In genomic region chr11:47390084-47390760, GRCh38 we compare ENCODE assay signal across 22 cellular contexts. TPM values are rescaled to one million over a fixed set of nuclear protein-coding genes. Genes with fewer than 3 reads are reported as not detected.
DNase-seq lines count a peak whose midpoint lies in the region; ATAC-seq, FAIRE-seq and TF ChIP-seq lines count a peak whose summit lies in the region.
"Had no signal": no experiment of that assay in that cellular context is flagged by ENCODE, and none has a peak within 500 bp of the region (broad histone marks: within the 10 kb centered on the region; RNA-seq: fewer than 3 reads in every experiment).

No MANE protein-coding gene starts in this region.

- H3K4me3 ChIP-seq in CD8-positive, alpha-beta T cell (ENCODE audit: low read depth, low read length): no peak overlapping the region
- no peak overlapping the region for H3K4me3 ChIP-seq in GM12878
- no peak overlapping the region for H3K4me3 ChIP-seq in lower lobe of right lung
- H3K4me3 ChIP-seq: dorsolateral prefrontal cortex, HAP-1 had no signal

- peaks cover 54% of the 10 kb centered on the region for H3K4me1 ChIP-seq in CD8-positive, alpha-beta T cell (ENCODE audit: insufficient read depth, low read length)
- H3K4me1 ChIP-seq in GM12878 (ENCODE audit: control insufficient read depth, insufficient read depth, low read length): peaks cover 37% of the 10 kb centered on the region
- peaks cover 55% of the 10 kb centered on the region for H3K4me1 ChIP-seq in lower lobe of right lung
- H3K4me1 ChIP-seq: HAP-1 had no signal

- FAIRE-seq in GM12878 (lab: Jason Lieb, UNC): no peak

- H3K9me3 Mint-ChIP-seq in CD8-positive, alpha-beta T cell: no peaks in the 10 kb centered on the region
- no peaks in the 10 kb centered on the region for H3K9me3 Mint-ChIP-seq in stimulated activated naive B cell treated with anti-CD40 and anti-IgM and Interleukin-4, amounts not matched to agents 10 μg/mL and 1 μg/mL and 100 μg/mL, for 72 hours
- H3K9me3 Mint-ChIP-seq: activated CD4-positive, alpha-beta memory T cell treated with anti-CD3 and anti-CD28 coated beads for 36 hours; activated naive CD4-positive, alpha-beta T cell treated with anti-CD3 and anti-CD28 coated beads, Interleukin-2, amount 50 U/mL, for 72 hours; activated T-cell treated with anti-CD3 and anti-CD28 coated beads, Interleukin-2, amount 50 U/mL, for 4 hours; brain had no signal

- WGBS in GM12878 (ENCODE audit: insufficient coverage, insufficient replicate concordance, low lambda C conversion rate, missing lambda C conversion rate): 85% methylated on average over 13 of the region's 13 CpGs

- peaks cover 58% of the 10 kb centered on the region for H3K4me1 Mint-ChIP-seq in CD8-positive, alpha-beta T cell (ENCODE audit: low read depth)
- H3K4me1 Mint-ChIP-seq in stimulated activated naive B cell treated with anti-CD40 and anti-IgM and Interleukin-4, amounts not matched to agents 10 μg/mL and 1 μg/mL and 100 μg/mL, for 72 hours: peaks cover 39 to 72% of the 10 kb centered on the region in 2 donors
- H3K4me1 Mint-ChIP-seq: brain had no signal

- TF ChIP-seq EP300 in GM12878 (IDR thresholded peaks at IDR 0.05; ENCODE audit: borderline replicate concordance in 1 of 2, control insufficient read depth in 1 of 2, low read depth in 2 of 2, low read length in 2 of 2): no peak

- no peak for TF ChIP-seq RAD21 in GM12878 (IDR thresholded peaks at IDR 0.05; ENCODE audit: insufficient read depth, low read depth, low read length)

- peak overlapping the region; percentile 62; the same call in 1 of the 2 replicates for H3K9ac ChIP-seq in GM12878 (ENCODE audit: control insufficient read depth, insufficient read depth, low read length)

- H3K4me3 Mint-ChIP-seq in CD8-positive, alpha-beta T cell: peak overlapping the region; percentile 66
- H3K4me3 Mint-ChIP-seq in stimulated activated naive B cell treated with anti-CD40 and anti-IgM and Interleukin-4, amounts not matched to agents 10 μg/mL and 1 μg/mL and 100 μg/mL, for 72 hours: no peak overlapping the region
- H3K4me3 Mint-ChIP-seq: activated CD4-positive, alpha-beta memory T cell treated with anti-CD3 and anti-CD28 coated beads for 36 hours; activated T-cell treated with anti-CD3 and anti-CD28 coated beads, Interleukin-2, amount 50 U/mL, for 4 hours; brain had no signal

- H2AFZ ChIP-seq in GM12878 (ENCODE audit: control insufficient read depth, low read depth, low read length): no peak overlapping the region

- POLR2A ChIA-PET in CD8-positive, alpha-beta T cell (lab: Charles Lee): interaction anchor here (1.0 to 2.7 kb wide), 3 partner anchors 10 to 16 kb away, joined by 3 to 14 read pairs (median 4); no protein-coding TSS in a partner anchor
- POLR2A ChIA-PET in GM12878 (lab: Charles Lee): interaction anchor here (1.3 to 8.5 kb wide), 5 partner anchors 9 to 176 kb away, joined by 4 to 94 read pairs (median 15); partner anchors contain the start of genes SLC39A13 and SPI1

- RAD21 ChIA-PET in GM12878 (lab: Charles Lee; ENCODE audit: unreplicated experiment): interaction anchor here (1.1 to 3.7 kb wide), 5 partner anchors 10 to 19 kb away, joined by 3 to 21 read pairs (median 15); partner anchors contain the start of gene SPI1

- H3K79me2 ChIP-seq in GM12878 (ENCODE audit: control insufficient read depth, insufficient read depth, low read length): no peaks in the 10 kb centered on the region; the same call in 1 of the 2 replicates

- no peaks in the 10 kb centered on the region for H3K27me3 ChIP-seq in CD8-positive, alpha-beta T cell (ENCODE audit: insufficient read depth, low read length)
- H3K27me3 ChIP-seq in GM12878 (replicated peaks in 1 of 2; ENCODE audit: control insufficient read depth in 2 of 2, insufficient read depth in 2 of 2, low read length in 1 of 2) (no peaks in the 10 kb centered on the region), lower lobe of right lung (ENCODE audit: low read depth) (no peaks in the 10 kb centered on the region)
- H3K27me3 ChIP-seq: dorsolateral prefrontal cortex had no signal

- H3K36me3 Mint-ChIP-seq in CD8-positive, alpha-beta T cell: no peaks in the 10 kb centered on the region
- no peaks in the 10 kb centered on the region for H3K36me3 Mint-ChIP-seq in stimulated activated naive B cell treated with anti-CD40 and anti-IgM and Interleukin-4, amounts not matched to agents 10 μg/mL and 1 μg/mL and 100 μg/mL, for 72 hours
- H3K36me3 Mint-ChIP-seq: activated CD4-positive, alpha-beta memory T cell treated with anti-CD3 and anti-CD28 coated beads for 36 hours; activated naive CD4-positive, alpha-beta T cell treated with anti-CD3 and anti-CD28 coated beads, Interleukin-2, amount 50 U/mL, for 72 hours; brain had no signal

- no peak for ATAC-seq in CD8-positive, alpha-beta T cell
- ATAC-seq in GM12878: no peak
- no peak for ATAC-seq in lower lobe of right lung
- no peak for ATAC-seq in stimulated activated naive B cell treated with anti-CD40 and anti-IgM and Interleukin-4, amounts not matched to agents 10 μg/mL and 1 μg/mL and 100 μg/mL, for 72 hours (replicated peaks)
- ATAC-seq: activated naive CD4-positive, alpha-beta T cell treated with anti-CD3 and anti-CD28 coated beads, Interleukin-2, amount 50 U/mL, for 72 hours; activated T-cell treated with anti-CD3 and anti-CD28 coated beads, Interleukin-2, amount 50 U/mL, for 4 hours had no signal

- H3K27ac Mint-ChIP-seq in CD8-positive, alpha-beta T cell: peak overlapping the region; percentile 41
- peak overlapping the region; percentile 88 for H3K27ac Mint-ChIP-seq in stimulated activated naive B cell treated with anti-CD40 and anti-IgM and Interleukin-4, amounts not matched to agents 10 μg/mL and 1 μg/mL and 100 μg/mL, for 72 hours

- H3K27me3 Mint-ChIP-seq in CD8-positive, alpha-beta T cell (ENCODE audit: low read depth): no peaks in the 10 kb centered on the region
- no peaks in the 10 kb centered on the region for H3K27me3 Mint-ChIP-seq in stimulated activated naive B cell treated with anti-CD40 and anti-IgM and Interleukin-4, amounts not matched to agents 10 μg/mL and 1 μg/mL and 100 μg/mL, for 72 hours
- H3K27me3 Mint-ChIP-seq: activated CD4-positive, alpha-beta memory T cell treated with anti-CD3 and anti-CD28 coated beads for 36 hours had no signal

- no peak overlapping the region for H3K27ac ChIP-seq in CD8-positive, alpha-beta T cell (ENCODE audit: low read depth, low read length)
- H3K27ac ChIP-seq in GM12878 (ENCODE audit: control insufficient read depth, insufficient read depth): peak overlapping the region; percentile 78; the same call in 1 of the 2 replicates
- H3K27ac ChIP-seq in lower lobe of right lung: peak overlapping the region; percentile 93

- no peak for DNase-seq in CD8-positive, alpha-beta T cell
- DNase-seq in GM12878 (ENCODE audit: low read depth, low spot score) (no peak), lower lobe of right lung (peak; percentile 6), NCI-H1694 treated with DMSO at 0.1 percent for 48 hours (lab: John Stamatoyannopoulos, UW) (no peak), NCI-H1417 treated with DMSO at 0.1 percent for 48 hours (lab: John Stamatoyannopoulos, UW) (no peak), NCI-H2107 (lab: John Stamatoyannopoulos, UW) (no peak)
- no peak for DNase-seq in stimulated activated naive B cell treated with anti-CD40 and anti-IgM and Interleukin-4, amounts not matched to agents 10 μg/mL and 1 μg/mL and 100 μg/mL, for 72 hours
- DNase-seq: activated CD4-positive, alpha-beta memory T cell treated with anti-CD3 and anti-CD28 coated beads for 36 hours; activated T-cell treated with anti-CD3 and anti-CD28 coated beads, Interleukin-2, amount 50 U/mL, for 4 hours; Calu3; erythroblast; NCI-H69; OCI-M1; SHP77; stimulated activated CD4-positive, alpha-beta T cell treated with anti-CD3 and anti-CD28 coated beads, Interleukin-12 subunit alpha, Interleukin-12 subunit beta, amount 100 ng/mL, for 4 hours had no signal

- no peak for TF ChIP-seq CTCF in CD8-positive, alpha-beta T cell (IDR thresholded peaks at IDR 0.05)
- TF ChIP-seq CTCF in GM12878 (IDR thresholded peaks at IDR 0.05 in 2 of 3, conservative IDR thresholded peaks at IDR 0.05 in 1 of 3; ENCODE audit: control insufficient read depth in 2 of 3, extremely low read depth in 1 of 3, insufficient read depth in 1 of 3, low read depth in 3 of 3, low read length in 3 of 3): no peak
- TF ChIP-seq CTCF in lower lobe of right lung (IDR thresholded peaks at IDR 0.05): no peak

- H3K9me3 ChIP-seq in CD8-positive, alpha-beta T cell (ENCODE audit: low read length): no peaks in the 10 kb centered on the region
- no peaks in the 10 kb centered on the region for H3K9me3 ChIP-seq in GM12878 (replicated peaks; ENCODE audit: control insufficient read depth, insufficient read depth, low read length)
- H3K9me3 ChIP-seq in lower lobe of right lung: no peaks in the 10 kb centered on the region
- H3K9me3 ChIP-seq: HAP-1 had no signal

- no peaks in the 10 kb centered on the region for H3K36me3 ChIP-seq in CD8-positive, alpha-beta T cell (ENCODE audit: insufficient read depth, low read length)
- H3K36me3 ChIP-seq in GM12878 (ENCODE audit: control insufficient read depth in 2 of 2, insufficient read depth in 2 of 2, low read length in 1 of 2): no peaks in the 10 kb centered on the region; a peak in 1 of 4 replicates
- no peaks in the 10 kb centered on the region for H3K36me3 ChIP-seq in lower lobe of right lung
- H3K36me3 ChIP-seq: HAP-1 had no signal

- in situ Hi-C loops in GM12878 (cut with MboI): no loop called here

- BruUV-seq in GM12878 (replicated peaks; lab: Mats Ljungman, UMichigan): no TSS peak

- CTCF ChIA-PET in CD8-positive, alpha-beta T cell (lab: Charles Lee): interaction anchor here (3.2 to 15.9 kb wide), 3 partner anchors 18 to 21 kb away, joined by 21 to 175 read pairs (median 26); no protein-coding TSS in a partner anchor
- CTCF ChIA-PET in GM12878 (lab: Yijun Ruan, JAX): interaction anchor here (0.6 to 5.0 kb wide), 9 partner anchors 11 to 38 kb away, joined by 3 to 16 read pairs (median 4); partner anchors contain the start of genes MYBPC3 and SPI1

- no peak overlapping the region for H3K4me2 ChIP-seq in GM12878 (ENCODE audit: control insufficient read depth, insufficient read depth)

- SMC1A ChIA-PET in GM12878 (lab: Charles Lee; ENCODE audit: uncharacterized antibody, unreplicated experiment): interaction anchor here (0.7 to 5.0 kb wide), 4 partner anchors 10 to 18 kb away, joined by 3 to 36 read pairs (median 8); partner anchors contain the start of gene SPI1

- H4K20me1 ChIP-seq in GM12878 (ENCODE audit: control insufficient read depth, insufficient read depth): no peaks in the 10 kb centered on the region

- TF ChIP-seq POLR2A in GM12878 (IDR thresholded peaks at IDR 0.05; ENCODE audit: low read depth, low read length): no peak

- intact Hi-C loops in CD8-positive, alpha-beta T cell (cut with DNase I, micrococcal nuclease): no loop called here
- intact Hi-C loops in GM12878 (cut with micrococcal nuclease; ENCODE audit: unreplicated experiment): no loop called here
- intact Hi-C loops in lower lobe of right lung (cut with DNase I): no loop called here

RNA-seq across cellular contexts. Expression of gene SPI1, which starts 11.9 kb away (rescaled TPM):
- 1 to 10 TPM in 1 of 2 experiments, under 1 TPM in 1; 0.58 to 1.1 TPM for total RNA-seq in CD8-positive, alpha-beta T cell
- 8.7 and 10.3 TPM in 2 replicates for total RNA-seq in GM12878 (2013; cell fraction: nucleolus; rRNA removed)
- total RNA-seq in GM12878 (2014; rRNA removed) (19.9 and 25.9 TPM in 2 replicates), GM12878 (2014; rRNA removed; fragmentation: Illumina TruSeq; extraction: Trizol) (5.9 and 6.5 TPM in 2 replicates), GM12878 (2021) (29.5 and 31.1 TPM in 2 replicates), lower lobe of right lung (295 TPM)
- polyA plus RNA-seq in GM12878 (2011; ENCODE audit: low read depth): 7.3 TPM
- polyA plus RNA-seq in GM12878 (2011; rRNA removed) (3.6 and 10.2 TPM in 2 replicates), GM12878 (2014; fragmentation: Illumina TruSeq; extraction: Trizol) (1.3 and 8.8 TPM in 2 replicates), GM12878 (2014; fragmentation: Nextera tagmentation; extraction: Ambion mirVana) (under 1 TPM; 0.05 to 0.08 TPM), GM12878 (2014; rRNA removed) (24.5 and 30.2 TPM in 2 replicates), GM12878 (2016; fragmentation: Nextera tagmentation; extraction: Ambion mirVana) (10 to 100 TPM in 1 of 2 experiments, 1 to 10 TPM in 1; 9.2 to 15.0 TPM)
- polyA plus RNA-seq in GM12878 (2011; cell fraction: cytosol; rRNA removed): 13.4 and 15.8 TPM in 2 replicates
- 13.8 and 20.3 TPM in 2 replicates for polyA plus RNA-seq in GM12878 (2011; cell fraction: nucleus; rRNA removed)
- 26.5 and 28.6 TPM in 2 replicates for polyA plus RNA-seq in GM12878 (2012)
- polyA minus RNA-seq in GM12878 (2011; rRNA and poly(A)+ RNA removed): 9.1 and 16.5 TPM in 2 replicates
- 7.7 and 13.2 TPM in 2 replicates for polyA minus RNA-seq in GM12878 (2011; cell fraction: cytosol; rRNA and poly(A)+ RNA removed)
- polyA minus RNA-seq in GM12878 (2011; cell fraction: nucleus; rRNA and poly(A)+ RNA removed): 4.6 and 9.6 TPM in 2 replicates
- total RNA-seq: activated CD4-positive, alpha-beta memory T cell treated with anti-CD3 and anti-CD28 coated beads for 36 hours; Calu3; G401; lung microvascular endothelial cell; pulmonary artery endothelial cell had no signal

RNA-seq across cellular contexts. Expression of gene SLC39A13, which starts 18.2 kb away (rescaled TPM):
- total RNA-seq in CD8-positive, alpha-beta T cell: 10 to 100 TPM; 34.0 to 34.6 TPM
- total RNA-seq in GM12878 (2013; cell fraction: nucleolus; rRNA removed): 7.2 and 9.7 TPM in 2 replicates
- 11.3 and 14.5 TPM in 2 replicates for total RNA-seq in GM12878 (2014; rRNA removed)
- total RNA-seq in GM12878 (2014; rRNA removed; fragmentation: Illumina TruSeq; extraction: Trizol): 3.3 and 3.6 TPM in 2 replicates
- total RNA-seq in GM12878 (2021): 14.5 and 15.0 TPM in 2 replicates
- 3.5 TPM for polyA plus RNA-seq in GM12878 (2011; ENCODE audit: low read depth)
- 2.0 and 4.2 TPM in 2 replicates for polyA plus RNA-seq in GM12878 (2011; rRNA removed)
- polyA plus RNA-seq in GM12878 (2011; cell fraction: cytosol; rRNA removed): 6.3 and 12.0 TPM in 2 replicates
- polyA plus RNA-seq in GM12878 (2011; cell fraction: nucleus; rRNA removed): 51.1 and 51.6 TPM in 2 replicates
- 11.0 and 11.1 TPM in 2 replicates for polyA plus RNA-seq in GM12878 (2012)
- polyA plus RNA-seq in GM12878 (2014; fragmentation: Illumina TruSeq; extraction: Trizol): 2.1 and 3.2 TPM in 2 replicates
- under 1 TPM; 0.23 to 0.60 TPM for polyA plus RNA-seq in GM12878 (2014; fragmentation: Nextera tagmentation; extraction: Ambion mirVana)
- polyA plus RNA-seq in GM12878 (2014; rRNA removed): 19.8 and 20.4 TPM in 2 replicates
- 1 to 10 TPM; 8.4 to 8.9 TPM for polyA plus RNA-seq in GM12878 (2016; fragmentation: Nextera tagmentation; extraction: Ambion mirVana)
- 2.6 and 4.5 TPM in 2 replicates for polyA minus RNA-seq in GM12878 (2011; rRNA and poly(A)+ RNA removed)
- 2.3 and 2.4 TPM in 2 replicates for polyA minus RNA-seq in GM12878 (2011; cell fraction: cytosol; rRNA and poly(A)+ RNA removed)
- 4.6 and 7.7 TPM in 2 replicates for polyA minus RNA-seq in GM12878 (2011; cell fraction: nucleus; rRNA and poly(A)+ RNA removed)
- total RNA-seq in lower lobe of right lung: 48.0 TPM

RNA-seq across cellular contexts. Expression of gene PSMC3, which starts 36.0 kb away (rescaled TPM):
- total RNA-seq in CD8-positive, alpha-beta T cell: 10 to 100 TPM; 58.1 to 63.4 TPM
- 43.7 and 52.4 TPM in 2 replicates for total RNA-seq in GM12878 (2013; cell fraction: nucleolus; rRNA removed)
- total RNA-seq in GM12878 (2014; rRNA removed): 112 and 114 TPM in 2 replicates
- total RNA-seq in GM12878 (2014; rRNA removed; fragmentation: Illumina TruSeq; extraction: Trizol): 180 and 181 TPM in 2 replicates
- 144 and 157 TPM in 2 replicates for total RNA-seq in GM12878 (2021)
- 116 TPM for polyA plus RNA-seq in GM12878 (2011; ENCODE audit: low read depth)
- 143 and 159 TPM in 2 replicates for polyA plus RNA-seq in GM12878 (2011; rRNA removed)
- 118 and 142 TPM in 2 replicates for polyA plus RNA-seq in GM12878 (2011; cell fraction: cytosol; rRNA removed)
- 78.3 and 128 TPM in 2 replicates for polyA plus RNA-seq in GM12878 (2011; cell fraction: nucleus; rRNA removed)
- 90.1 and 134 TPM in 2 replicates for polyA plus RNA-seq in GM12878 (2012)
- polyA plus RNA-seq in GM12878 (2014; fragmentation: Illumina TruSeq; extraction: Trizol): 245 and 283 TPM in 2 replicates
- 10 to 100 TPM; 39.5 to 54.3 TPM for polyA plus RNA-seq in GM12878 (2014; fragmentation: Nextera tagmentation; extraction: Ambion mirVana)
- polyA plus RNA-seq in GM12878 (2014; rRNA removed): 153 TPM in 2 replicates
- polyA plus RNA-seq in GM12878 (2016; fragmentation: Nextera tagmentation; extraction: Ambion mirVana): 100 to 1,000 TPM; 256 to 289 TPM
- polyA minus RNA-seq in GM12878 (2011; rRNA and poly(A)+ RNA removed): 89.2 and 147 TPM in 2 replicates
- 26.3 and 35.2 TPM in 2 replicates for polyA minus RNA-seq in GM12878 (2011; cell fraction: cytosol; rRNA and poly(A)+ RNA removed)
- 29.3 and 50.7 TPM in 2 replicates for polyA minus RNA-seq in GM12878 (2011; cell fraction: nucleus; rRNA and poly(A)+ RNA removed)
- total RNA-seq in lower lobe of right lung: 77.1 TPM

RNA-seq across cellular contexts. Expression of gene MYBPC3, which starts 37.7 kb away (rescaled TPM):
- total RNA-seq in CD8-positive, alpha-beta T cell: not detected
- not detected in 2 replicates for total RNA-seq in GM12878 (2013; cell fraction: nucleolus; rRNA removed)
- 0.05 TPM in 1 of 2 replicates, not detected in the other for total RNA-seq in GM12878 (2014; rRNA removed)
- total RNA-seq in GM12878 (2014; rRNA removed; fragmentation: Illumina TruSeq; extraction: Trizol): not detected in 2 replicates
- not detected in 2 replicates for total RNA-seq in GM12878 (2021)
- not detected for polyA plus RNA-seq in GM12878 (2011; ENCODE audit: low read depth)
- polyA plus RNA-seq in GM12878 (2011; rRNA removed): 0.03 TPM in 1 of 2 replicates, not detected in the other
- polyA plus RNA-seq in GM12878 (2011; cell fraction: cytosol; rRNA removed): 0.05 and 0.06 TPM in 2 replicates
- polyA plus RNA-seq in GM12878 (2011; cell fraction: nucleus; rRNA removed): 0.16 and 0.30 TPM in 2 replicates
- 0.04 and 0.08 TPM in 2 replicates for polyA plus RNA-seq in GM12878 (2012)
- polyA plus RNA-seq in GM12878 (2014; fragmentation: Illumina TruSeq; extraction: Trizol): 0.03 TPM in 1 of 2 replicates, not detected in the other
- not detected for polyA plus RNA-seq in GM12878 (2014; fragmentation: Nextera tagmentation; extraction: Ambion mirVana)
- polyA plus RNA-seq in GM12878 (2014; rRNA removed): 0.06 TPM in 1 of 2 replicates, not detected in the other
- under 1 TPM in 1 of 2 experiments, not detected in 1; 0.08 TPM for polyA plus RNA-seq in GM12878 (2016; fragmentation: Nextera tagmentation; extraction: Ambion mirVana)
- polyA minus RNA-seq in GM12878 (2011; rRNA and poly(A)+ RNA removed): 0.05 TPM in 1 of 2 replicates, not detected in the other
- polyA minus RNA-seq in GM12878 (2011; cell fraction: cytosol; rRNA and poly(A)+ RNA removed): not detected in 2 replicates
- not detected in 2 replicates for polyA minus RNA-seq in GM12878 (2011; cell fraction: nucleus; rRNA and poly(A)+ RNA removed)
- total RNA-seq in lower lobe of right lung: 0.86 TPM
- total RNA-seq: activated CD4-positive, alpha-beta memory T cell treated with anti-CD3 and anti-CD28 coated beads for 36 hours; activated naive CD4-positive, alpha-beta T cell treated with anti-CD3 and anti-CD28 coated beads, Interleukin-2, amount 50 U/mL, for 72 hours; activated T-cell treated with anti-CD3 and anti-CD28 coated beads, Interleukin-2, amount 50 U/mL, for 4 hours; Calu3; G401; lung microvascular endothelial cell; pulmonary artery endothelial cell had no signal

RNA-seq across cellular contexts. Expression of gene RAPSN, which starts 58.7 kb away (rescaled TPM):
- under 1 TPM; 0.84 to 0.94 TPM for total RNA-seq in CD8-positive, alpha-beta T cell
- not detected in 2 replicates for total RNA-seq in GM12878 (2013; cell fraction: nucleolus; rRNA removed)
- total RNA-seq in GM12878 (2014; rRNA removed) (0.23 and 0.27 TPM in 2 replicates), GM12878 (2014; rRNA removed; fragmentation: Illumina TruSeq; extraction: Trizol) (0.09 and 0.13 TPM in 2 replicates), GM12878 (2021) (0.15 and 0.27 TPM in 2 replicates), lower lobe of right lung (1.2 TPM)
- polyA plus RNA-seq in GM12878 (2011; ENCODE audit: low read depth): not detected
- polyA plus RNA-seq in GM12878 (2011; rRNA removed) (0.08 and 0.09 TPM in 2 replicates), GM12878 (2014; fragmentation: Illumina TruSeq; extraction: Trizol) (not detected in 2 replicates), GM12878 (2014; fragmentation: Nextera tagmentation; extraction: Ambion mirVana) (not detected), GM12878 (2014; rRNA removed) (0.28 TPM in 1 of 2 replicates, not detected in the other), GM12878 (2016; fragmentation: Nextera tagmentation; extraction: Ambion mirVana) (not detected)
- polyA plus RNA-seq in GM12878 (2011; cell fraction: cytosol; rRNA removed): 0.07 TPM in 1 of 2 replicates, not detected in the other
- 0.23 and 0.48 TPM in 2 replicates for polyA plus RNA-seq in GM12878 (2011; cell fraction: nucleus; rRNA removed)
- polyA plus RNA-seq in GM12878 (2012): 0.08 and 0.91 TPM in 2 replicates
- 0.31 TPM in 1 of 2 replicates, not detected in the other for polyA minus RNA-seq in GM12878 (2011; rRNA and poly(A)+ RNA removed)
- polyA minus RNA-seq in GM12878 (2011; cell fraction: cytosol; rRNA and poly(A)+ RNA removed): not detected in 2 replicates
- 0.12 and 1.1 TPM in 2 replicates for polyA minus RNA-seq in GM12878 (2011; cell fraction: nucleus; rRNA and poly(A)+ RNA removed)
- total RNA-seq: G401 had no signal
